Comparison of ENCODE assay signal across 21 cellular contexts in the genomic region with DNA sequence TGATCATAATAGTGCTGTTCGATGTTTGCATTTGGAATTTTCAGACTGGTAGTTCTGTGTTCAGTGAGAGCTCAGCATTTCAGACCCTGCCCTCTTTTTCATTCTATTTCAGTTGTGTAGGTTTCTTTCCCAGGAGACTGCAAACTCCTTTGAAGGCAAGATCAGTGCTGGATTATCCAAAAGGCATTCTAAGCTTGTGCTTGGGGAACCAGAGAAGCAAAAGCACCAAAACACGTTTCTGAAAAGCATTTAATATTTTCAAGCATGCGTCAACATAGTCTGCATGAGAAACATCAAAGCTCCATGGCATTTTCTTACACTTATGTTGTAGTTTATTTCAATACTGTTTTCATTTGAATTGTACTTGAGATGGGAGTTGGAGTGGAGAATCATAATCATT.
A peak's percentile ranks its signal among the peaks of the same experiment; 100 is the strongest.
DNase-seq lines count a peak whose midpoint lies in the region; ATAC-seq, FAIRE-seq and TF ChIP-seq lines count a peak whose summit lies in the region.
"Had no signal": no experiment of that assay in that cellular context is flagged by ENCODE, and none has a peak within 500 bp of the region (broad histone marks: within the 10 kb centered on the region; RNA-seq: fewer than 3 reads in every experiment).

No MANE protein-coding gene starts in this region.

- peaks cover 3% of the 10 kb centered on the region for H3K4me1 ChIP-seq in mesenchymal stem cell (ENCODE audit: control insufficient read depth, insufficient read depth, low read depth, low read length)
- H3K4me1 ChIP-seq in trophoblast cell (ENCODE audit: control insufficient read depth in 1 of 2, insufficient read depth in 2 of 2, low read length in 2 of 2), result no peaks in the 10 kb centered on the region
- H3K4me1 ChIP-seq: BE2C had no signal

- ATAC-seq in GM18870 (IDR thresholded peaks at IDR 0.05; ENCODE audit: unreplicated experiment), result no peak

- peaks cover 9 to 28% of the 10 kb centered on the region in 2 experiments for H3K36me3 ChIP-seq in mesenchymal stem cell (ENCODE audit: control insufficient read depth in 1 of 2, insufficient read depth in 2 of 2, low read depth in 1 of 2, low read length in 2 of 2)
- no peaks in the 10 kb centered on the region for H3K36me3 ChIP-seq in trophoblast cell (ENCODE audit: control insufficient read depth in 1 of 2, insufficient read depth in 2 of 2, low read length in 2 of 2)

- H3K4me3 ChIP-seq in mesenchymal stem cell (ENCODE audit: insufficient read depth in 1 of 2, low read depth in 1 of 2, low read length in 2 of 2), result no peak overlapping the region
- H3K4me3 ChIP-seq in trophoblast cell (ENCODE audit: low read depth, low read length), result no peak overlapping the region
- H3K4me3 ChIP-seq: BLaER1 treated with 17β-estradiol and CSF1 and Interleukin-3, amounts not matched to agents 10 nM and 100 nM had no signal

- TF ChIP-seq CTCF in D721Med (IDR thresholded peaks at IDR 0.05; ENCODE audit: insufficient read depth, missing control alignments), result no peak

- FAIRE-seq in D721Med (lab: Jason Lieb, UNC), result peak; percentile 89
- FAIRE-seq: A204.1, GM12891, GM18507, H54 had no signal

- no peaks in the 10 kb centered on the region for H3K79me2 ChIP-seq in trophoblast cell (ENCODE audit: control insufficient read depth, insufficient read depth, low read length, poor library complexity)

- H2AK5ac ChIP-seq in mesenchymal stem cell (ENCODE audit: low read length, severe bottlenecking), result no peak overlapping the region
- H2AK5ac ChIP-seq in trophoblast cell (ENCODE audit: low read length), result no peak overlapping the region

- 96% methylated on average over 3 of the region's 3 CpGs for WGBS in mesenchymal stem cell
- no CpG with 5 or more reads among the region's 3 CpGs for WGBS in trophoblast cell (ENCODE audit: extremely low coverage, insufficient coverage, insufficient read length)

- H2AFZ ChIP-seq in mesenchymal stem cell (ENCODE audit: low read depth, low read length), result no peak overlapping the region
- no peak overlapping the region for H2AFZ ChIP-seq in trophoblast cell (ENCODE audit: insufficient read depth, low read length, poor library complexity)

- H3K4me2 ChIP-seq in mesenchymal stem cell (ENCODE audit: low read length, poor library complexity, severe bottlenecking) (no peak overlapping the region), trophoblast cell (ENCODE audit: low read length) (no peak overlapping the region)
- H3K4me2 ChIP-seq: BLaER1 treated with 17β-estradiol and CSF1 and Interleukin-3, amounts not matched to agents 10 nM and 100 nM had no signal

- DNase-seq in D721Med (ENCODE audit: insufficient read length, low spot score) (no peak), mesenchymal stem cell (no peak), trophoblast cell (peak; percentile 33 to 79), NCI-H446 treated with DMSO at 0.1 percent for 48 hours (lab: John Stamatoyannopoulos, UW) (no peak)
- no peak for DNase-seq in activated CD4-positive, CD25-positive, alpha-beta regulatory T cell (lab: John Stamatoyannopoulos, UW)
- DNase-seq: AML-193; BE2C; CD4-positive, alpha-beta T cell; CD8-positive, alpha-beta memory T cell; DMS53; DMS79 treated with DMSO at 0.1 percent for 48 hours; GF-D8; GOT3; HCEC 1CT had no signal

- H3K23ac ChIP-seq in mesenchymal stem cell (ENCODE audit: low read length in 2 of 2), result no peak overlapping the region
- no peak overlapping the region for H3K23ac ChIP-seq in trophoblast cell (ENCODE audit: low read length)

- H3K79me1 ChIP-seq in mesenchymal stem cell (replicated peaks; ENCODE audit: low read length, poor library complexity, severe bottlenecking), result peaks cover 6% of the 10 kb centered on the region
- no peaks in the 10 kb centered on the region for H3K79me1 ChIP-seq in trophoblast cell (ENCODE audit: low read length)

- no peak overlapping the region for H4K12ac ChIP-seq in trophoblast cell (ENCODE audit: low read depth, low read length)

- H3K9me3 ChIP-seq in mesenchymal stem cell (ENCODE audit: control insufficient read depth, low read length), result no peaks in the 10 kb centered on the region
- H3K9me3 ChIP-seq in trophoblast cell (ENCODE audit: insufficient read depth, low read depth, low read length), result no peaks in the 10 kb centered on the region
- H3K9me3 ChIP-seq: BE2C; BLaER1 treated with 17β-estradiol and CSF1 and Interleukin-3, amounts not matched to agents 10 nM and 100 nM had no signal

- H2BK12ac ChIP-seq in mesenchymal stem cell (ENCODE audit: low read length in 2 of 2), result no peak overlapping the region
- H2BK12ac ChIP-seq in trophoblast cell (ENCODE audit: low read length), result no peak overlapping the region

- H3K9ac ChIP-seq in mesenchymal stem cell (ENCODE audit: low read length) (no peak overlapping the region), trophoblast cell (ENCODE audit: low read length) (no peak overlapping the region)
- H3K9ac ChIP-seq: BLaER1 treated with 17β-estradiol and CSF1 and Interleukin-3, amounts not matched to agents 10 nM and 100 nM had no signal

- H4K91ac ChIP-seq in mesenchymal stem cell (ENCODE audit: low read length), result no peak overlapping the region
- no peak overlapping the region for H4K91ac ChIP-seq in trophoblast cell (ENCODE audit: low read depth, low read length)

- no peak overlapping the region for H3K27ac ChIP-seq in mesenchymal stem cell (ENCODE audit: low read length, poor library complexity, severe bottlenecking)
- H3K27ac ChIP-seq in trophoblast cell (ENCODE audit: low read depth, low read length), result no peak overlapping the region
- H3K27ac ChIP-seq: 22Rv1; BLaER1 treated with 17β-estradiol and CSF1 and Interleukin-3, amounts not matched to agents 10 nM and 100 nM had no signal

- H3K14ac ChIP-seq in mesenchymal stem cell (ENCODE audit: low read length in 2 of 2) (no peak overlapping the region), trophoblast cell (ENCODE audit: low read length) (no peak overlapping the region)

- H2BK120ac ChIP-seq in mesenchymal stem cell (ENCODE audit: low read depth, low read length), result peak overlapping the region; percentile 49
- no peak overlapping the region for H2BK120ac ChIP-seq in trophoblast cell (ENCODE audit: insufficient read depth, low read length, poor library complexity)

- H2BK5ac ChIP-seq in mesenchymal stem cell (ENCODE audit: low read depth, low read length, poor library complexity, severe bottlenecking), result no peak overlapping the region
- H2BK5ac ChIP-seq in trophoblast cell (ENCODE audit: low read depth, low read length, poor library complexity), result no peak overlapping the region

- H3K27me3 ChIP-seq in mesenchymal stem cell (ENCODE audit: control insufficient read depth in 1 of 2, insufficient read depth in 1 of 2, low read length in 2 of 2) (no peaks in the 10 kb centered on the region), trophoblast cell (ENCODE audit: insufficient read depth, low read length) (no peaks in the 10 kb centered on the region)
- H3K27me3 ChIP-seq: BE2C; BLaER1 treated with 17β-estradiol and CSF1 and Interleukin-3, amounts not matched to agents 10 nM and 100 nM had no signal

- H3K18ac ChIP-seq in mesenchymal stem cell (ENCODE audit: low read depth in 1 of 2, low read length in 2 of 2), result peak overlapping the region in 1 of 2 experiments; percentile 12
- no peak overlapping the region for H3K18ac ChIP-seq in trophoblast cell (ENCODE audit: low read length)

- H3K4ac ChIP-seq in mesenchymal stem cell (ENCODE audit: low read depth in 1 of 2, low read length in 2 of 2) (no peak overlapping the region), trophoblast cell (ENCODE audit: low read depth, low read length) (no peak overlapping the region)

- H2BK15ac ChIP-seq in mesenchymal stem cell (ENCODE audit: low read depth, poor library complexity, severe bottlenecking), result no peak overlapping the region

- H4K8ac ChIP-seq in mesenchymal stem cell (ENCODE audit: low read length) (no peak overlapping the region), trophoblast cell (ENCODE audit: low read depth, low read length) (no peak overlapping the region)

Comparison
In these comparisons a context has a peak if more than half of its experiments do, and no peak if none do; other contexts are left out.
1. DNase-seq: peak in trophoblast cell (2 of 2); none in D721Med (single experiment), mesenchymal stem cell (single experiment), NCI-H446 treated with DMSO at 0.1 percent for 48 hours (single experiment) and activated CD4-positive, CD25-positive, alpha-beta regulatory T cell (0 of 4).